In the genomic region with DNA sequence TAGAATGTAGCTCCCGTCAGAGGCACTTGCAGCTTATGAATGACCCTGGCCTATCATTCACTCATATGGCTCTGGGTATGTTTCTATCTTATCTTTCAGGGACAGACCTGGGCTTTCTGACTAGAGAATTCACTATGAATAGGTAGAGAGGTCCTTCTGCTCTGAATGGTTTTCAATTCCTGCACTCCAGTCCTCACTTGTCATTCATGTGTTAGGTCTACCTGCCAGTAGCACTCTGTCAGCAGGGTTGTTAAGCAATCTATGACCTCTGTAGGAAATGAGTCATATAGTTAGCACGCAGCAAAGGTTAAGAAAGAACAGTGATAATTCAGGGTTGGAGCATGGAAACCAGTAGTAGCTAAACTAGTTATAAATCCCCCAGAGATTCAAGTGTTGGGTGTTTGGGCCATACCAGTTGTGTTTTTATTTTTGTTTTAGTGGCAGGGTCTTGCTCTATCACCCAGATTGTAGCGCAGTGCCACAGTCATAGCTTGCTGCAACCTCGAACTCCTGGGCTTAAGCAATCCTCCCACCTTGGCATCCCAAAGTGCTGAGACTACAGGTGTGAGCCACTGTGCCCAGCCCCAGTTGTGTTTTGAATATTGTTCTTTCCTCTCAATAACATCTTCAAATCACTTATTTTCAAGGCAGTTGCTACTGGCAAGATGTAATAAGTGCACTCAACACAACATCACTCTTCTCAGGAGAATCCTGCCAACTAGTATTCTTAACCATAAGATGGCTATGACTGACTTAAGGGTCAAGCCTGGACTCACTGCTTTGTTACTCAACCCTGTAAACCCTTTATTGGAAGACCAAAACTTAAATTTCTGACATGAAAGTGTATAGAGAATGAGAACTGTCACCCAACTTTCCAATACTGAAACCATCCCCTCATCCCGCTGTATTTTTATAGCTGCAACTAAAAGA, we compare ENCODE assay signal across 9 cellular contexts. TPM values are rescaled to one million over a fixed set of nuclear protein-coding genes. Genes with fewer than 3 reads are reported as not detected.
DNase-seq lines count a peak whose midpoint lies in the region; ATAC-seq and TF ChIP-seq lines count a peak whose summit lies in the region.
"Had no signal": no experiment of that assay in that cellular context is flagged by ENCODE, and none has a peak within 500 bp of the region (broad histone marks: within the 10 kb centered on the region; RNA-seq: fewer than 3 reads in every experiment).

No MANE protein-coding gene starts in this region.

- H3K36me3 ChIP-seq in spleen (peaks cover 0 to 7% (median 0%) of the 10 kb centered on the region in 6 donors), MG63 (no peaks in the 10 kb centered on the region)

- no peak overlapping the region for H3K4me3 ChIP-seq in spleen
- no peak overlapping the region for H3K4me3 ChIP-seq in MG63

- H3K27me3 ChIP-seq in spleen (replicated peaks in 1 of 7): no peaks in the 10 kb centered on the region
- no peaks in the 10 kb centered on the region for H3K27me3 ChIP-seq in MG63

- peak; percentile 62 for DNase-seq in HCEC 1CT
- DNase-seq in NOMO-1 treated with DMSO at 0.1 percent for 48 hours (lab: John Stamatoyannopoulos, UW; ENCODE audit: unreplicated experiment): peak; percentile 67
- DNase-seq in glomerular visceral epithelial cell (ENCODE audit: extremely low spot score): peak; percentile 36
- no peak for DNase-seq in spleen
- DNase-seq in omental fat pad (ENCODE audit: low spot score): no peak
- DNase-seq in medulla oblongata (ENCODE audit: extremely low spot score): no peak
- no peak for DNase-seq in MG63

- intact Hi-C loops in spleen (cut with DNase I; ENCODE audit: low total_unique reads): no loop called here

- TF ChIP-seq CTCF in spleen (IDR thresholded peaks at IDR 0.05 in 8 of 11, conservative IDR thresholded peaks at IDR 0.05 in 3 of 11): no peak
- no peak for TF ChIP-seq CTCF in omental fat pad (IDR thresholded peaks at IDR 0.05)

- H3K9me3 ChIP-seq in spleen: no peaks in the 10 kb centered on the region
- H3K9me3 ChIP-seq in MG63: no peaks in the 10 kb centered on the region

- no peak for TF ChIP-seq POLR2A in spleen (IDR thresholded peaks at IDR 0.05)

- whole genome bisulfite sequencing in spleen, 5 donors: 59 to 88% (median 69%) methylated on average over 4 to 5 of the region's 5 CpGs

- no peak overlapping the region for H3K27ac ChIP-seq in spleen

- peak; percentile 96 for ATAC-seq in GM18511 (IDR thresholded peaks at IDR 0.05; ENCODE audit: unreplicated experiment)
- no peak for ATAC-seq in omental fat pad (ENCODE audit: low FRiP score)

- no peaks in the 10 kb centered on the region for H3K4me1 ChIP-seq in spleen

RNA-seq across cellular contexts. Expression of gene ARL13A, which starts 25.1 kb away (rescaled TPM):
- under 1 TPM in 1 of 7 donors, not detected in 6; 0.69 TPM for total RNA-seq in spleen
- polyA plus RNA-seq in spleen: not detected
- not detected for total RNA-seq in omental fat pad
- 0.86 TPM in 1 of 2 replicates, not detected in the other for total RNA-seq in MG63 (2014; rRNA removed; shearing (Covaris generic); ENCODE audit: low replicate concordance)
- total RNA-seq: subcutaneous adipose tissue had no signal

RNA-seq across cellular contexts. Expression of gene TRMT2B, which starts 57.3 kb away (rescaled TPM):
- total RNA-seq in spleen: 10 to 100 TPM; 22.8 to 31.0 (median 28.0) TPM
- 10 to 100 TPM in 1 of 3 donors, 1 to 10 TPM in 2; 8.1 to 16.1 (median 8.1) TPM for polyA plus RNA-seq in spleen
- 10 to 100 TPM in 3 of 4 donors, 1 to 10 TPM in 1; 6.8 to 25.7 (median 11.6) TPM for total RNA-seq in omental fat pad
- total RNA-seq in MG63 (2014; rRNA removed; shearing (Covaris generic); ENCODE audit: low replicate concordance): 21.9 and 27.7 TPM in 2 replicates

Comparison
In these comparisons a context has a peak if more than half of its experiments do, and no peak if none do; other contexts are left out.
1. DNase-seq: peak in HCEC 1CT (single experiment), NOMO-1 treated with DMSO at 0.1 percent for 48 hours (single experiment) and glomerular visceral epithelial cell (single experiment); none in spleen (single experiment), omental fat pad (single experiment), medulla oblongata (single experiment) and MG63 (single experiment).